19 cellular contexts compared by ENCODE assay signal in genomic region chr7:128299109-128299514, GRCh38. TPM values are rescaled to one million over a fixed set of nuclear protein-coding genes. Genes with fewer than 3 reads are reported as not detected.
"Had no signal": no experiment of that assay in that cellular context is flagged by ENCODE, and none has a peak within 500 bp of the region (broad histone marks: within the 10 kb centered on the region; RNA-seq: fewer than 3 reads in every experiment).

No MANE protein-coding gene starts in this region.

- H3K27ac Mint-ChIP-seq: activated B cell treated with CpG ODN at 0.5 μM for 24 hours; activated CD4-positive, alpha-beta T cell treated with anti-CD3 and anti-CD28 coated beads, Interleukin-2, amount 10 ng/mL, durations not matched to agents 7 days and 5 days; activated naive CD4-positive, alpha-beta T cell treated with anti-CD3 and anti-CD28 coated beads, Interleukin-2, amount 10 ng/mL, durations not matched to agents 7 days and 5 days; activated T-helper 2 cell treated with anti-CD3 and anti-CD28 coated beads, Interferon-gamma antibody, Interleukin-2, Interleukin-4, amounts not matched to agents 10 μg/mL and 5 μg/mL and 100 μg/mL, durations not matched to agents 14 hours and 24 hours and 36 hours had no signal

- H3K9ac ChIP-seq: SK-N-SH had no signal

- H3K36me3 ChIP-seq: adrenal gland had no signal

- H3K27me3 ChIP-seq: adrenal gland, pancreas, thyroid gland had no signal

- H3K4me3 ChIP-seq: adrenal gland, coronary artery, left ventricle myocardium inferior, pancreas, smooth muscle cell, thyroid gland had no signal

- H3K27me3 Mint-ChIP-seq: activated B cell treated with CpG ODN at 0.5 μM for 24 hours; activated CD4-positive, alpha-beta T cell treated with anti-CD3 and anti-CD28 coated beads, Interleukin-2, amount 10 ng/mL, durations not matched to agents 7 days and 5 days; activated naive CD4-positive, alpha-beta T cell treated with anti-CD3 and anti-CD28 coated beads, Interleukin-2, amount 10 ng/mL, durations not matched to agents 7 days and 5 days had no signal

- H3K9me3 Mint-ChIP-seq: activated B cell treated with CpG ODN at 0.5 μM for 24 hours; activated CD4-positive, alpha-beta T cell treated with anti-CD3 and anti-CD28 coated beads, Interleukin-2, amount 10 ng/mL, durations not matched to agents 7 days and 5 days; activated naive CD4-positive, alpha-beta T cell treated with anti-CD3 and anti-CD28 coated beads, Interleukin-2, amount 10 ng/mL, durations not matched to agents 7 days and 5 days; activated T-helper 2 cell treated with anti-CD3 and anti-CD28 coated beads, Interferon-gamma antibody, Interleukin-2, Interleukin-4, amounts not matched to agents 10 μg/mL and 5 μg/mL and 100 μg/mL, durations not matched to agents 14 hours and 24 hours and 36 hours had no signal

- H3K4me1 Mint-ChIP-seq: activated CD4-positive, alpha-beta T cell treated with anti-CD3 and anti-CD28 coated beads, Interleukin-2, amount 10 ng/mL, durations not matched to agents 7 days and 5 days; activated naive CD4-positive, alpha-beta T cell treated with anti-CD3 and anti-CD28 coated beads, Interleukin-2, amount 10 ng/mL, durations not matched to agents 7 days and 5 days had no signal

- H3K4me3 Mint-ChIP-seq: activated B cell treated with CpG ODN at 0.5 μM for 24 hours; activated CD4-positive, alpha-beta T cell treated with anti-CD3 and anti-CD28 coated beads, Interleukin-2, amount 10 ng/mL, durations not matched to agents 7 days and 5 days; activated naive CD4-positive, alpha-beta T cell treated with anti-CD3 and anti-CD28 coated beads, Interleukin-2, amount 10 ng/mL, durations not matched to agents 7 days and 5 days had no signal

- ATAC-seq: pancreas had no signal

- H3K27ac ChIP-seq: adrenal gland, coronary artery, left ventricle myocardium inferior, pancreas, thyroid gland had no signal

- H3K4me1 ChIP-seq: adrenal gland, pancreas, thyroid gland had no signal

- H3K9me3 ChIP-seq: adrenal gland, left ventricle myocardium inferior, pancreas, SK-N-SH, thyroid gland had no signal

- DNase-seq: activated B cell treated with CpG ODN at 0.5 μM for 24 hours; activated CD4-positive, alpha-beta T cell treated with anti-CD3 and anti-CD28 coated beads, Interleukin-2, amount 10 ng/mL, durations not matched to agents 7 days and 5 days; activated CD8-positive, alpha-beta memory T cell treated with anti-CD3 and anti-CD28 coated beads for 24 hours; activated naive CD4-positive, alpha-beta T cell treated with anti-CD3 and anti-CD28 coated beads, Interleukin-2, amount 10 ng/mL, durations not matched to agents 7 days and 5 days; activated T-cell treated with anti-CD3 and anti-CD28 coated beads for 4 hours; adrenal gland; effector memory CD4-positive, alpha-beta T cell; erythroblast; hypothalamus; left ventricle myocardium inferior; mesenchymal stem cell; pancreas; retina; SK-N-SH; thyroid gland had no signal

RNA-seq across cellular contexts. Expression of gene LEP, which starts 58.0 kb away (rescaled TPM):
- total RNA-seq: activated B cell treated with CpG ODN at 0.5 μM for 24 hours; activated CD4-positive, alpha-beta T cell treated with anti-CD3 and anti-CD28 coated beads, Interleukin-2, amount 10 ng/mL, durations not matched to agents 7 days and 5 days; activated T-helper 2 cell treated with anti-CD3 and anti-CD28 coated beads, Interferon-gamma antibody, Interleukin-2, Interleukin-4, amounts not matched to agents 10 μg/mL and 5 μg/mL and 100 μg/mL, durations not matched to agents 14 hours and 24 hours and 36 hours; smooth muscle cell; T-helper 1 cell treated with Interleukin-12 subunit alpha and Interleukin-12 subunit beta and Interleukin-4 antibody, amounts not matched to agents 30 ng/mL and 1 ng/mL, for 36 hours had no signal
